In the genomic region with DNA sequence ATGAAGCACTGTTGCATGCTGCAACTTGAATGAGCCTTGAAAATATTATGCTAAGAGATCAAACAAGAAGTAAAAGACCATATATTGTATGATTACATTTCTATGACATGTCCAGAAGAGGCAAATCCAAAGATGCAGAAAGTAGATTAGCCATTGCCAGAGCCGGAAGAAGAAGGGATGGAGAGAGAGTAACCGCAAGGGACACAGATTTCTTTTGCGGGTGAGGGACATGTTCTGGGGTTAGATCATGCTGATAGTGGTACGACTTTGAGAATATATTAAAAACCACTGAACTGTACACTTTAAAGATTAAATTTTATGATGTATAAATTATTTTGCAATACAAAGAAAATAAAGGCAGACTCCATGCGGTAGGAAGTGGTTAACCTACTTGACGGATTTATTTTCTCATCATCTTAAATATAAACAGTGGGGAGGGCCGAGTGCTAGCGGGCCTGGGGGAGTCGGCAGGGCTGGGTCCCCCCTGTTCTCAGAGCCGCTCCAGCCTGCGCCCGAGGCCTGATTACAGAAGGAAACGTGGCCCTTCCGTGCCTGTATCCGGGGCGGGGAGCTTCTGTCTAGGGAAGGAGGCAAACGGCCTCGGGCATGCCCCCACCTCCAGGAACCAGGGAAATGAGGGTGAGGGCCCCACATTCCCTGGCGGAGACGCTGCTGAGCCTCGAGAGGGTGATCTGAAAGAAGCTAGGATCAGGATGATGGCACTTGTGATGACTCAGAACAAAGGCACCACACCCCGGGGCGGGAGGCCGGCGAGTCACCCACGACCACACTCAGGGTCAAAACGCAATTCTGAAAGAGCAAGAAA, we compare ENCODE assay signal across 12 cellular contexts. TPM values are rescaled to one million over a fixed set of nuclear protein-coding genes. Genes with fewer than 3 reads are reported as not detected.
DNase-seq lines count a peak whose midpoint lies in the region; ATAC-seq and TF ChIP-seq lines count a peak whose summit lies in the region.
"Had no signal": no experiment of that assay in that cellular context is flagged by ENCODE, and none has a peak within 500 bp of the region (broad histone marks: within the 10 kb centered on the region; RNA-seq: fewer than 3 reads in every experiment).

No MANE protein-coding gene starts in this region.

- H3K36me3 Mint-ChIP-seq in activated naive CD4-positive, alpha-beta T cell treated with anti-CD3 and anti-CD28 coated beads, Interleukin-2, amount 10 ng/mL, durations not matched to agents 7 days and 5 days = peaks cover 2% of the 10 kb centered on the region

- H3K36me3 ChIP-seq in IMR-90 (ENCODE audit: control insufficient read depth, insufficient read depth, low read length) = no peaks in the 10 kb centered on the region
- no peaks in the 10 kb centered on the region for H3K36me3 ChIP-seq in mesodermal cell (ENCODE audit: control insufficient read depth, insufficient read depth, low read length)
- H3K36me3 ChIP-seq: heart left ventricle had no signal

- H3K4me2 ChIP-seq in IMR-90 (ENCODE audit: low read depth, low read length) = peak overlapping the region; percentile 29; the same call in 1 of the 2 replicates

- no peak overlapping the region; the same call in 1 of the 2 replicates for H3K4ac ChIP-seq in IMR-90 (ENCODE audit: low read depth, low read length)

- H4K91ac ChIP-seq in IMR-90 (ENCODE audit: insufficient read depth, low read depth, low read length) = 0 out of 2 replicates have a peak overlapping the region, but pooled peaks have one; percentile 1

- no peak overlapping the region for H3K9ac ChIP-seq in IMR-90 (ENCODE audit: low read depth, low read length)
- H3K9ac ChIP-seq: parathyroid adenoma had no signal

- ATAC-seq in IMR-90 (ENCODE audit: low read depth) = peak; percentile 83
- ATAC-seq: heart left ventricle had no signal

- CTCF ChIA-PET in IMR-90 (lab: Yijun Ruan, JAX) = no interaction called here
- CTCF ChIA-PET in activated naive CD4-positive, alpha-beta T cell treated with anti-CD3 and anti-CD28 coated beads, Interleukin-2, amount 10 ng/mL, durations not matched to agents 7 days and 5 days (lab: Charles Lee) = no interaction called here

- H2BK5ac ChIP-seq in IMR-90 (ENCODE audit: low read depth, low read length, poor library complexity, severe bottlenecking) = no peak overlapping the region

- H2AK9ac ChIP-seq in IMR-90 (replicated peaks; ENCODE audit: low read depth, low read length, poor library complexity) = no peak overlapping the region

- TF ChIP-seq POLR2A in IMR-90 (IDR thresholded peaks at IDR 0.05; ENCODE audit: low read depth, low read length) = no peak

- H2BK20ac ChIP-seq in IMR-90 (ENCODE audit: low read depth, low read length) = no peak overlapping the region

- H3K27ac ChIP-seq in IMR-90 (ENCODE audit: insufficient read depth, low read length) = no peak overlapping the region
- peak overlapping the region; percentile 81 for H3K27ac ChIP-seq in mesodermal cell (ENCODE audit: low read depth, low read length, severe bottlenecking)
- H3K27ac ChIP-seq: heart left ventricle, parathyroid adenoma had no signal

- DNase-seq in EL (peak; percentile 90), IMR-90 (peak; percentile 52), amniotic epithelial cell (ENCODE audit: low read depth) (peak; percentile 44), NCI-H1436 (lab: John Stamatoyannopoulos, UW) (no peak), NCI-H524 (lab: John Stamatoyannopoulos, UW) (no peak)
- DNase-seq in effector CD4-positive, alpha-beta T cell = no peak
- DNase-seq in activated naive CD4-positive, alpha-beta T cell treated with anti-CD3 and anti-CD28 coated beads, Interleukin-2, amount 10 ng/mL, durations not matched to agents 7 days and 5 days = no peak
- DNase-seq: activated B cell treated with CpG ODN at 0.5 μM for 24 hours, heart left ventricle, NCI-H2227 treated with DMSO at 0.1 percent for 48 hours had no signal

- no peaks in the 10 kb centered on the region for H3K9me1 ChIP-seq in IMR-90 (ENCODE audit: insufficient read depth, low read length)

- no peak overlapping the region for H3K14ac ChIP-seq in IMR-90 (replicated peaks; ENCODE audit: low read depth, low read length)

- no peaks in the 10 kb centered on the region for H4K20me1 ChIP-seq in IMR-90 (ENCODE audit: insufficient read depth, low read length)

- H4K5ac ChIP-seq in IMR-90 (ENCODE audit: low read depth, low read length) = no peak overlapping the region

- H3K23ac ChIP-seq in IMR-90 (ENCODE audit: low read depth, low read length) = no peak overlapping the region

- no TSS peak for BruUV-seq in IMR-90 (replicated peaks; lab: Mats Ljungman, UMichigan)

- peaks cover 3% of the 10 kb centered on the region for H3K4me1 ChIP-seq in IMR-90 (ENCODE audit: control insufficient read depth, insufficient read depth, low read length)
- H3K4me1 ChIP-seq in mesodermal cell (ENCODE audit: control insufficient read depth, insufficient read depth, low read length, poor library complexity, severe bottlenecking) = peaks cover 13% of the 10 kb centered on the region
- H3K4me1 ChIP-seq: heart left ventricle, parathyroid adenoma had no signal

- H3K9me3 ChIP-seq in IMR-90 (ENCODE audit: control insufficient read depth, insufficient read depth, low read length) = no peaks in the 10 kb centered on the region; the same call in 1 of the 2 replicates
- no peaks in the 10 kb centered on the region for H3K9me3 ChIP-seq in mesodermal cell (ENCODE audit: control insufficient read depth, low read length)
- H3K9me3 ChIP-seq: heart left ventricle had no signal

- H3K27ac Mint-ChIP-seq in activated naive CD4-positive, alpha-beta T cell treated with anti-CD3 and anti-CD28 coated beads, Interleukin-2, amount 10 ng/mL, durations not matched to agents 7 days and 5 days = no peak overlapping the region
- H3K27ac Mint-ChIP-seq: activated B cell treated with CpG ODN at 0.5 μM for 24 hours had no signal

- H3K4me3 ChIP-seq in IMR-90 (ENCODE audit: insufficient read depth, low read depth, low read length) = no peak overlapping the region
- H3K4me3 ChIP-seq in mesodermal cell (ENCODE audit: extremely low read depth, insufficient read depth, low read length, poor library complexity, severe bottlenecking) = no peak overlapping the region
- H3K4me3 ChIP-seq: heart left ventricle had no signal

- H3K27me3 Mint-ChIP-seq in activated naive CD4-positive, alpha-beta T cell treated with anti-CD3 and anti-CD28 coated beads, Interleukin-2, amount 10 ng/mL, durations not matched to agents 7 days and 5 days = no peaks in the 10 kb centered on the region
- H3K27me3 Mint-ChIP-seq: activated B cell treated with CpG ODN at 0.5 μM for 24 hours had no signal

- H3K56ac ChIP-seq in IMR-90 (ENCODE audit: extremely low read depth, insufficient read depth, low read length) = no peak overlapping the region

- POLR2A ChIA-PET in IMR-90 (lab: Charles Lee; ENCODE audit: unreplicated experiment) = no interaction called here

- peak overlapping the region; percentile 63 for H2AFZ ChIP-seq in IMR-90 (replicated peaks; ENCODE audit: low read length, poor library complexity)
- H2AFZ ChIP-seq: parathyroid adenoma had no signal

- in situ Hi-C loops in IMR-90 (cut with MboI; ENCODE audit: low sequenced_read_pairs) = no loop called here

- H3K4me3 Mint-ChIP-seq in activated naive CD4-positive, alpha-beta T cell treated with anti-CD3 and anti-CD28 coated beads, Interleukin-2, amount 10 ng/mL, durations not matched to agents 7 days and 5 days = no peak overlapping the region
- H3K4me3 Mint-ChIP-seq: activated B cell treated with CpG ODN at 0.5 μM for 24 hours had no signal

- no peak overlapping the region for H2BK15ac ChIP-seq in IMR-90 (ENCODE audit: low read depth, low read length)

- TF ChIP-seq RAD21 in IMR-90 (IDR thresholded peaks at IDR 0.05; ENCODE audit: low read length) = no peak

- 24% methylated on average over 4 of the region's 27 CpGs; no CpG with 5 or more reads in 1 of the 2 experiments for WGBS in IMR-90 (ENCODE audit: extremely low coverage in 2 of 2, insufficient read length in 1 of 2), 2 experiments
- 53 to 62% methylated on average over 18 to 19 of the region's 27 CpGs for WGBS in mesodermal cell (ENCODE audit: insufficient coverage in 2 of 2), 2 experiments

- dilution Hi-C loops in IMR-90 (cut with HindIII; ENCODE audit: low sequenced_read_pairs, unreplicated experiment) = no loop called here

- peaks cover 2% of the 10 kb centered on the region for H3K4me1 Mint-ChIP-seq in activated naive CD4-positive, alpha-beta T cell treated with anti-CD3 and anti-CD28 coated beads, Interleukin-2, amount 10 ng/mL, durations not matched to agents 7 days and 5 days
- H3K4me1 Mint-ChIP-seq: activated B cell treated with CpG ODN at 0.5 μM for 24 hours had no signal

- H4K8ac ChIP-seq in IMR-90 (ENCODE audit: low read depth in 2 of 2, low read length in 2 of 2) = peak overlapping the region in 1 of 2 experiments; percentile 61; a peak in 2 of 4 replicates

- H2AK5ac ChIP-seq in IMR-90 (ENCODE audit: low read depth, low read length) = no peak overlapping the region

- H2BK120ac ChIP-seq in IMR-90 (ENCODE audit: low read depth, low read length) = no peak overlapping the region; the same call in 1 of the 2 replicates

- no peak overlapping the region for H3K18ac ChIP-seq in IMR-90 (ENCODE audit: low read depth, low read length)

- H3K27me3 ChIP-seq in IMR-90 (ENCODE audit: control insufficient read depth, insufficient read depth, low read length) = no peaks in the 10 kb centered on the region

- intact Hi-C loops in IMR-90 (cut with micrococcal nuclease) = no loop called here

- TF ChIP-seq CTCF in IMR-90 (conservative IDR thresholded peaks at IDR 0.05; ENCODE audit: low read depth, low read length) = no peak

- H3K79me1 ChIP-seq in IMR-90 (ENCODE audit: low read depth in 1 of 2, low read length in 2 of 2) = no peaks in the 10 kb centered on the region

- no peaks in the 10 kb centered on the region for H3K9me3 Mint-ChIP-seq in activated naive CD4-positive, alpha-beta T cell treated with anti-CD3 and anti-CD28 coated beads, Interleukin-2, amount 10 ng/mL, durations not matched to agents 7 days and 5 days
- H3K9me3 Mint-ChIP-seq: activated B cell treated with CpG ODN at 0.5 μM for 24 hours had no signal

TF ChIP-seq in IMR-90, 13 proteins besides CTCF, POLR2A, EP300 and RAD21:
- TF ChIP-seq BHLHE40 (IDR thresholded peaks at IDR 0.05; ENCODE audit: low read depth, low read length) = peak; percentile 30; the same call in 1 of the 2 replicates
- no peak for TF ChIP-seq MAFK (IDR thresholded peaks at IDR 0.05; ENCODE audit: low read depth, low read length)
- peak; percentile 56; the same call in 1 of the 2 replicates for TF ChIP-seq FOS (IDR thresholded peaks at IDR 0.05; ENCODE audit: low read depth, low read length)

RNA-seq across cellular contexts. Expression of gene SHCBP1, which starts 48.0 kb away (rescaled TPM):
- total RNA-seq in IMR-90 (2012; rRNA removed) = 18.3 and 35.3 TPM in 2 replicates
- 15.6 and 18.6 TPM in 2 replicates for polyA plus RNA-seq in IMR-90 (2012; rRNA removed)
- 2.4 and 7.3 TPM in 2 replicates for polyA plus RNA-seq in IMR-90 (2012; cell fraction: cytosol; rRNA removed)
- polyA plus RNA-seq in IMR-90 (2012; cell fraction: nucleus; rRNA removed; ENCODE audit: low replicate concordance) = 0.76 and 3.9 TPM in 2 replicates
- 13.9 TPM for polyA plus RNA-seq in mesodermal cell (2013, experiment 1 of 2)
- polyA plus RNA-seq in mesodermal cell (2013, experiment 2 of 2) = 16.2 TPM

Comparison
In these comparisons a context has a peak if more than half of its experiments do, and no peak if none do; other contexts are left out.
1. DNase-seq: peak in EL (single experiment), IMR-90 (single experiment) and amniotic epithelial cell (single experiment); none in effector CD4-positive, alpha-beta T cell (single experiment), NCI-H1436 (single experiment), NCI-H524 (0 of 2) and activated naive CD4-positive, alpha-beta T cell treated with anti-CD3 and anti-CD28 coated beads, Interleukin-2, amount 10 ng/mL, durations not matched to agents 7 days and 5 days (single experiment).